Comparison of ENCODE assay signal across 9 cellular contexts in the genomic region with DNA sequence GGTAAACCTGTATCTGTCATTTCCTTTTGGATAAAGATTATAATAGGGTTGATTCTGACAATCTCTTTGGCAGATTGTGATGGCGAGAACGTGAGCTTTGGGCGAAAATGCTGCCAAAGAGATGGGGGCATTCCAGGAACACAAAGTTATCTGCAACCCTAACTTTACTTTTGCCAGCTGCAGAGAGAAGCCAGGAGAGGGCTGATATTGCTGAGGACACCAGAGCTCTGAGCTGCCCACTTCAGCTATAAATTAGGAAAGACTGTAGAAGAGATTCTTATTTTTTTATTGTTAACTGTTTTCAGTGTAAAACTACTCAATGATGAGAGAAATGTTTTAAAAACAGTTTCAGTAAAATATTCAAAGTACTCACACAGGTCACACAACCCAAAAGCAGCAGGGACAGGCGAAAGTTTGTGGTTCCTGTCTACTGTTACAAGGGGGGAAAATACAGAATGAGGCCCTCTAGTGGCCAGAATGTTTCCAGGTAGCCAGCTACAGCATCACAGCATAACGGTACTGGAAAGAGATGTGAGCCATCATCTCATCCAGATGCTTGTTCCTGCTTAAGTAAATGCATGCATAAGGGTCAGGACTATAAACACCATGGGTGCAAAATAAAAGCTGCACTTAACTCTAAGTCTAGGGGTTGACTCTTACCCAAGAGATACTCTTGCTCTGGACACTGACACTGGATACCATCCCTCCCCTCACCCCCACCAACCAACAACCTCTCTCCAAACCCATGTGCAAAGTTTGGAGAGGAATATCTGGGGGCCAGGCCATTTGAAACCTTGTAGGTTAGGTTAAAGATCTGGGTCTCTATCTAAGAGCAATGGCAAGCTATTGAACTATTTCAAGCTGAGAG.
A peak's percentile ranks its signal among the peaks of the same experiment; 100 is the strongest.
DNase-seq lines count a peak whose midpoint lies in the region; ATAC-seq and TF ChIP-seq lines count a peak whose summit lies in the region.
"Had no signal": no experiment of that assay in that cellular context is flagged by ENCODE, and none has a peak within 500 bp of the region (broad histone marks: within the 10 kb centered on the region; RNA-seq: fewer than 3 reads in every experiment).

No MANE protein-coding gene starts in this region.

- H3K9me3 ChIP-seq in Peyer's patch, result no peaks in the 10 kb centered on the region

- no peak overlapping the region for H3K27ac ChIP-seq in Peyer's patch

- no peaks in the 10 kb centered on the region for H3K36me3 ChIP-seq in Peyer's patch

- H3K4me3 Mint-ChIP-seq in stimulated activated effector memory CD8-positive, alpha-beta T cell treated with anti-CD3 and anti-CD28 coated beads, Interleukin-12 subunit alpha, Interleukin-12 subunit beta, amount 100 ng/mL, for 72 hours, result no peak overlapping the region
- H3K4me3 Mint-ChIP-seq: activated naive CD4-positive, alpha-beta T cell treated with anti-CD3 and anti-CD28 coated beads, Interleukin-2, amount 50 U/mL, for 24 hours had no signal

- no peaks in the 10 kb centered on the region for H3K4me1 ChIP-seq in Peyer's patch

- peaks cover 8% of the 10 kb centered on the region for H3K9me3 Mint-ChIP-seq in stimulated activated effector memory CD8-positive, alpha-beta T cell treated with anti-CD3 and anti-CD28 coated beads, Interleukin-12 subunit alpha, Interleukin-12 subunit beta, amount 100 ng/mL, for 72 hours

- no peaks in the 10 kb centered on the region for H3K27me3 ChIP-seq in Peyer's patch

- H3K36me3 Mint-ChIP-seq in stimulated activated effector memory CD8-positive, alpha-beta T cell treated with anti-CD3 and anti-CD28 coated beads, Interleukin-12 subunit alpha, Interleukin-12 subunit beta, amount 100 ng/mL, for 72 hours, result no peaks in the 10 kb centered on the region
- H3K36me3 Mint-ChIP-seq: activated naive CD4-positive, alpha-beta T cell treated with anti-CD3 and anti-CD28 coated beads, Interleukin-2, amount 50 U/mL, for 24 hours had no signal

- ATAC-seq in GM19397 (IDR thresholded peaks at IDR 0.05; ENCODE audit: unreplicated experiment) (peak; percentile 86), HG03354 (IDR thresholded peaks at IDR 0.05; ENCODE audit: poor library complexity, severe bottlenecking, unreplicated experiment) (peak; percentile 92)
- peak; percentile 56 for ATAC-seq in stimulated activated effector memory CD8-positive, alpha-beta T cell treated with anti-CD3 and anti-CD28 coated beads, Interleukin-12 subunit alpha, Interleukin-12 subunit beta, amount 100 ng/mL, for 72 hours

- no peak overlapping the region for H3K27ac Mint-ChIP-seq in stimulated activated effector memory CD8-positive, alpha-beta T cell treated with anti-CD3 and anti-CD28 coated beads, Interleukin-12 subunit alpha, Interleukin-12 subunit beta, amount 100 ng/mL, for 72 hours
- H3K27ac Mint-ChIP-seq: activated naive CD4-positive, alpha-beta T cell treated with anti-CD3 and anti-CD28 coated beads, Interleukin-2, amount 50 U/mL, for 24 hours had no signal

- TF ChIP-seq POLR2A in Peyer's patch (IDR thresholded peaks at IDR 0.05), result no peak

- no peaks in the 10 kb centered on the region for H3K4me1 Mint-ChIP-seq in stimulated activated effector memory CD8-positive, alpha-beta T cell treated with anti-CD3 and anti-CD28 coated beads, Interleukin-12 subunit alpha, Interleukin-12 subunit beta, amount 100 ng/mL, for 72 hours
- H3K4me1 Mint-ChIP-seq: activated naive CD4-positive, alpha-beta T cell treated with anti-CD3 and anti-CD28 coated beads, Interleukin-2, amount 50 U/mL, for 24 hours had no signal

- DNase-seq in SIG-M5 treated with dmso at 0.1 percent for 504 hours (lab: John Stamatoyannopoulos, UW; ENCODE audit: unreplicated experiment) (peak; percentile 14), SIG-M5 (lab: John Stamatoyannopoulos, UW) (no peak), Peyer's patch (no peak), fibroblast of villous mesenchyme (ENCODE audit: low read depth) (peak; percentile 20), superior temporal gyrus (ENCODE audit: extremely low spot score) (no peak)
- peak in 1 of 2 donors; percentile 50 for DNase-seq in stimulated activated effector memory CD8-positive, alpha-beta T cell treated with anti-CD3 and anti-CD28 coated beads, Interleukin-12 subunit alpha, Interleukin-12 subunit beta, amount 100 ng/mL, for 72 hours (ENCODE audit: low spot score in 2 of 2)

- peak in 4 of 6 experiments; percentile 9 to 35 (median 26) for TF ChIP-seq CTCF in Peyer's patch (IDR thresholded peaks at IDR 0.05)
- peak; percentile 57 for TF ChIP-seq CTCF in fibroblast of villous mesenchyme (IDR thresholded peaks at IDR 0.05; ENCODE audit: insufficient read depth, low read depth, low read length)

- H3K4me3 ChIP-seq in Peyer's patch, result no peak overlapping the region
- no peak overlapping the region for H3K4me3 ChIP-seq in fibroblast of villous mesenchyme (ENCODE audit: low read depth, low read length)

Comparison
In these comparisons a context has a peak if more than half of its experiments do, and no peak if none do; other contexts are left out.
1. DNase-seq: peak in SIG-M5 treated with dmso at 0.1 percent for 504 hours (single experiment) and fibroblast of villous mesenchyme (single experiment); none in SIG-M5 (single experiment), Peyer's patch (0 of 3) and superior temporal gyrus (single experiment).
2. Peak in every context shown above with its lines, with median percentiles within 50 percentile points of each other: ATAC-seq.